ENCODE assay signal across 21 cellular contexts in genomic region chr11:128181090-128181485, GRCh38.
DNase-seq lines count a peak whose midpoint lies in the region; ATAC-seq and TF ChIP-seq lines count a peak whose summit lies in the region.
"Had no signal": no experiment of that assay in that cellular context is flagged by ENCODE, and none has a peak within 500 bp of the region (broad histone marks: within the 10 kb centered on the region; RNA-seq: fewer than 3 reads in every experiment).

No MANE protein-coding gene starts in this region.

- TF ChIP-seq CTCF in cardiac fibroblast (IDR thresholded peaks at IDR 0.05; ENCODE audit: low read depth, low read length): no peak

- intact Hi-C loops in activated CD4-positive, alpha-beta T cell treated with anti-CD3 and anti-CD28 coated beads for 36 hours (cut with DNase I, micrococcal nuclease): no loop called here

- H3K27me3 Mint-ChIP-seq in activated CD4-positive, alpha-beta T cell treated with anti-CD3 and anti-CD28 coated beads, Interleukin-2, amount 10 ng/mL, durations not matched to agents 7 days and 5 days: no peaks in the 10 kb centered on the region
- no peaks in the 10 kb centered on the region for H3K27me3 Mint-ChIP-seq in activated CD4-positive, alpha-beta T cell treated with anti-CD3 and anti-CD28 coated beads for 36 hours
- H3K27me3 Mint-ChIP-seq in activated CD8-positive, alpha-beta memory T cell treated with anti-CD3 and anti-CD28 coated beads, Interleukin-2, amount 10 ng/mL, durations not matched to agents 7 days and 5 days: no peaks in the 10 kb centered on the region

- DNase-seq in activated CD4-positive, alpha-beta T cell treated with anti-CD3 and anti-CD28 coated beads, Interleukin-2, amount 10 ng/mL, durations not matched to agents 7 days and 5 days: no peak
- no peak for DNase-seq in activated CD4-positive, alpha-beta T cell treated with anti-CD3 and anti-CD28 coated beads for 36 hours
- DNase-seq in cardiac fibroblast (ENCODE audit: low read depth in 2 of 2): peak; percentile 50 to 96
- DNase-seq in left kidney (ENCODE audit: low read depth, low spot score): peak; percentile 34
- no peak for DNase-seq in activated CD8-positive, alpha-beta memory T cell treated with anti-CD3 and anti-CD28 coated beads, Interleukin-2, amount 50 U/mL, for 48 hours
- no peak for DNase-seq in activated CD8-positive, alpha-beta memory T cell treated with anti-CD3 and anti-CD28 coated beads, Interleukin-2, amount 10 ng/mL, durations not matched to agents 7 days and 5 days
- DNase-seq: activated CD4-positive, CD25-positive, alpha-beta regulatory T cell treated with anti-CD3 and anti-CD28 coated beads, Interleukin-2, amount 50 U/mL, for 72 hours; activated gamma-delta T cell treated with Interleukin-2 at 50 U/mL for 16 hours; anterior cingulate cortex; C1 segment of cervical spinal cord; DMS 273 treated with DMSO at 0.1 percent for 48 hours; GDM1; left ventricle myocardium inferior; NCI-H1105 treated with DMSO at 0.1 percent for 48 hours; pancreas; stimulated activated CD4-positive, alpha-beta T cell treated with anti-CD3 and anti-CD28 coated beads, Interleukin-4, amount 100 ng/mL, for 24 hours; substantia nigra had no signal

- CTCF ChIA-PET in activated CD4-positive, alpha-beta T cell treated with anti-CD3 and anti-CD28 coated beads, Interleukin-2, amount 10 ng/mL, durations not matched to agents 7 days and 5 days (lab: Charles Lee): interaction anchor here (1.5 to 1.8 kb wide), 2 partner anchors 9 to 23 kb away, joined by 4 to 6 read pairs; no protein-coding TSS in a partner anchor
- CTCF ChIA-PET in activated CD4-positive, alpha-beta T cell treated with anti-CD3 and anti-CD28 coated beads for 36 hours (lab: Charles Lee): interaction anchor here (2.0 to 2.2 kb wide), 2 partner anchors 9 to 24 kb away, joined by 7 to 10 read pairs; no protein-coding TSS in a partner anchor
- CTCF ChIA-PET in activated CD8-positive, alpha-beta memory T cell treated with anti-CD3 and anti-CD28 coated beads, Interleukin-2, amount 10 ng/mL, durations not matched to agents 7 days and 5 days (lab: Charles Lee): interaction anchor here (1.1 to 5.2 kb wide), 4 partner anchors 9 to 451 kb away, joined by 4 to 24 read pairs (median 6); no protein-coding TSS in a partner anchor

- H3K27ac Mint-ChIP-seq in activated CD4-positive, alpha-beta T cell treated with anti-CD3 and anti-CD28 coated beads, Interleukin-2, amount 10 ng/mL, durations not matched to agents 7 days and 5 days: peak overlapping the region; percentile 38
- no peak overlapping the region for H3K27ac Mint-ChIP-seq in activated CD4-positive, alpha-beta T cell treated with anti-CD3 and anti-CD28 coated beads for 36 hours
- no peak overlapping the region for H3K27ac Mint-ChIP-seq in activated CD8-positive, alpha-beta memory T cell treated with anti-CD3 and anti-CD28 coated beads, Interleukin-2, amount 10 ng/mL, durations not matched to agents 7 days and 5 days

- peaks cover 2% of the 10 kb centered on the region for H3K4me1 Mint-ChIP-seq in activated CD4-positive, alpha-beta T cell treated with anti-CD3 and anti-CD28 coated beads, Interleukin-2, amount 10 ng/mL, durations not matched to agents 7 days and 5 days
- H3K4me1 Mint-ChIP-seq in activated CD4-positive, alpha-beta T cell treated with anti-CD3 and anti-CD28 coated beads for 36 hours: peaks cover 21% of the 10 kb centered on the region
- H3K4me1 Mint-ChIP-seq in activated CD8-positive, alpha-beta memory T cell treated with anti-CD3 and anti-CD28 coated beads, Interleukin-2, amount 10 ng/mL, durations not matched to agents 7 days and 5 days: peaks cover 5% of the 10 kb centered on the region

- no peak overlapping the region for H3K4me3 ChIP-seq in cardiac fibroblast (replicated peaks in 1 of 2; ENCODE audit: low read depth in 2 of 2, low read length in 2 of 2)
- H3K4me3 ChIP-seq: GM12878, left ventricle myocardium inferior, pancreas, skin epidermis had no signal

- peaks cover 2% of the 10 kb centered on the region for H3K36me3 Mint-ChIP-seq in activated CD4-positive, alpha-beta T cell treated with anti-CD3 and anti-CD28 coated beads, Interleukin-2, amount 10 ng/mL, durations not matched to agents 7 days and 5 days (ENCODE audit: low read depth)
- H3K36me3 Mint-ChIP-seq in activated CD4-positive, alpha-beta T cell treated with anti-CD3 and anti-CD28 coated beads for 36 hours (ENCODE audit: low read depth): peaks cover 14% of the 10 kb centered on the region
- peaks cover 6% of the 10 kb centered on the region for H3K36me3 Mint-ChIP-seq in activated CD8-positive, alpha-beta memory T cell treated with anti-CD3 and anti-CD28 coated beads, Interleukin-2, amount 10 ng/mL, durations not matched to agents 7 days and 5 days

- no peak overlapping the region for H3K4me3 Mint-ChIP-seq in activated CD4-positive, alpha-beta T cell treated with anti-CD3 and anti-CD28 coated beads, Interleukin-2, amount 10 ng/mL, durations not matched to agents 7 days and 5 days
- no peak overlapping the region for H3K4me3 Mint-ChIP-seq in activated CD4-positive, alpha-beta T cell treated with anti-CD3 and anti-CD28 coated beads for 36 hours
- H3K4me3 Mint-ChIP-seq in activated CD8-positive, alpha-beta memory T cell treated with anti-CD3 and anti-CD28 coated beads, Interleukin-2, amount 10 ng/mL, durations not matched to agents 7 days and 5 days: no peak overlapping the region

- no peak for ATAC-seq in activated CD4-positive, alpha-beta T cell treated with anti-CD3 and anti-CD28 coated beads for 36 hours
- no peak for ATAC-seq in HG03469 (IDR thresholded peaks at IDR 0.05; ENCODE audit: unreplicated experiment)
- ATAC-seq in activated CD8-positive, alpha-beta memory T cell treated with anti-CD3 and anti-CD28 coated beads, Interleukin-2, amount 10 ng/mL, durations not matched to agents 7 days and 5 days: no peak
- no peak for ATAC-seq in HG03439 (IDR thresholded peaks at IDR 0.05; ENCODE audit: unreplicated experiment)
- ATAC-seq: GM12878 had no signal

- POLR2A ChIA-PET in activated CD4-positive, alpha-beta T cell treated with anti-CD3 and anti-CD28 coated beads, Interleukin-2, amount 10 ng/mL, durations not matched to agents 7 days and 5 days (lab: Charles Lee): no interaction called here
- POLR2A ChIA-PET in activated CD4-positive, alpha-beta T cell treated with anti-CD3 and anti-CD28 coated beads for 36 hours (lab: Charles Lee): no interaction called here

- peaks cover 15% of the 10 kb centered on the region for H3K9me3 Mint-ChIP-seq in activated CD4-positive, alpha-beta T cell treated with anti-CD3 and anti-CD28 coated beads, Interleukin-2, amount 10 ng/mL, durations not matched to agents 7 days and 5 days
- peaks cover 18% of the 10 kb centered on the region for H3K9me3 Mint-ChIP-seq in activated CD4-positive, alpha-beta T cell treated with anti-CD3 and anti-CD28 coated beads for 36 hours (ENCODE audit: low read depth)
- peaks cover 12% of the 10 kb centered on the region for H3K9me3 Mint-ChIP-seq in activated CD8-positive, alpha-beta memory T cell treated with anti-CD3 and anti-CD28 coated beads, Interleukin-2, amount 10 ng/mL, durations not matched to agents 7 days and 5 days (ENCODE audit: low read depth)

Comparison
In these comparisons a context has a peak if more than half of its experiments do, and no peak if none do; other contexts are left out.
1. DNase-seq: peak in cardiac fibroblast (2 of 2) and left kidney (single experiment); none in activated CD4-positive, alpha-beta T cell treated with anti-CD3 and anti-CD28 coated beads, Interleukin-2, amount 10 ng/mL, durations not matched to agents 7 days and 5 days (single experiment), activated CD4-positive, alpha-beta T cell treated with anti-CD3 and anti-CD28 coated beads for 36 hours (single experiment), activated CD8-positive, alpha-beta memory T cell treated with anti-CD3 and anti-CD28 coated beads, Interleukin-2, amount 50 U/mL, for 48 hours (single experiment) and activated CD8-positive, alpha-beta memory T cell treated with anti-CD3 and anti-CD28 coated beads, Interleukin-2, amount 10 ng/mL, durations not matched to agents 7 days and 5 days (single experiment).